Comparison of ENCODE assay signal across 28 cellular contexts in the genomic region with DNA sequence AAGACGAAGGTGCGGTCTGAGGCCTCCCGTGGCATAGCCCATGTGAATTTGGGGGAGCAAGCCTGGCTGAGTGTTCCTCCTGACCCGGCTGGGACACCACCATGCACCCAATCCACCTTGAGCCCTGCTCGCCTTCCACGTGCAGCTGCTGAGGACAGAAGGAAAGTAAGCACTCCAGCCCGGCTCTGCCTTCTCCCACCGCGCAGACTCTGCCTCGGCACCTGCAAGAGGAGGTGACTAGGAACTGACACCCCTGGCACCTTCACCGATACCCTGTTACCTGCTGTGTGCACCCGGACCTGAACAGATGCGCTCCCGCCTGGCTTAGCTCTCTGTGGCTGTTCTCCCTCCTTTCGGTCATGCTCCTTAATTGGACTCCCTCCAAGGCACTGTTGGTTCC. TPM values are rescaled to one million over a fixed set of nuclear protein-coding genes. Genes with fewer than 3 reads are reported as not detected.
"Had no signal": no experiment of that assay in that cellular context is flagged by ENCODE, and none has a peak within 500 bp of the region (broad histone marks: within the 10 kb centered on the region; RNA-seq: fewer than 3 reads in every experiment).

No MANE protein-coding gene starts in this region.

- H3K9me3 ChIP-seq: SJSA1 had no signal

- H3K27me3 Mint-ChIP-seq: activated naive CD8-positive, alpha-beta T cell had no signal

- H3K4me3 ChIP-seq: SJSA1 had no signal

- DNase-seq: activated CD4-positive, alpha-beta T cell treated with anti-CD3 and anti-CD28 coated beads for 4 hours; activated CD8-positive, alpha-beta memory T cell treated with anti-CD3 and anti-CD28 coated beads, Interleukin-2, amount 10 ng/mL, durations not matched to agents 7 days and 5 days; activated effector memory CD4-positive, alpha-beta T cell treated with anti-CD3 and anti-CD28 coated beads, Interleukin-2, amount 50 U/mL, for 16 hours; activated naive CD4-positive, alpha-beta T cell treated with Interleukin-2 at 50 U/mL for 16 hours; activated T-cell treated with anti-CD3 and anti-CD28 coated beads, Interleukin-2, amount 50 U/mL, for 4 hours; IMR-90; Kasumi-1; KBM-7; NCI-H1105 treated with DMSO at 0.1 percent for 48 hours; NCI-H1436 treated with DMSO at 0.1 percent for 48 hours; NCI-H187 treated with DMSO at 0.1 percent for 48 hours; NCI-H2081 treated with DMSO at 0.1 percent for 48 hours; NCI-H510A treated with DMSO at 0.1 percent for 48 hours; NCI-H69; NK-92 treated with Interleukin-12 subunit alpha and Interleukin-12 subunit beta, amount 100 ng/mL, for 24 hours; OCI-M1; RPMI8226; SW 1271 had no signal

- H3K36me3 ChIP-seq: SJSA1 had no signal

- ATAC-seq: activated CD4-positive, CD25-positive, alpha-beta regulatory T cell treated with anti-CD3 and anti-CD28 coated beads, Interleukin-2, amount 50 U/mL, for 24 hours; activated CD8-positive, alpha-beta memory T cell treated with anti-CD3 and anti-CD28 coated beads, Interleukin-2, amount 10 ng/mL, durations not matched to agents 7 days and 5 days; activated T-cell treated with anti-CD3 and anti-CD28 coated beads, Interleukin-2, amount 50 U/mL, for 4 hours; Panc1; Right ventricle myocardium inferior; SK-N-SH treated with all-trans-retinoic acid at 6 μM for 48 hours had no signal

- H3K9me3 Mint-ChIP-seq: activated T-cell treated with anti-CD3 and anti-CD28 coated beads, Interleukin-2, amount 50 U/mL, for 4 hours; brain; T-helper 2 cell treated with Interferon-gamma antibody and Interleukin-4, amounts not matched to agents 5 μg/mL and 100 μg/mL, for 36 hours had no signal

- H3K27me3 ChIP-seq: SJSA1 had no signal

- H3K4me3 Mint-ChIP-seq: activated CD8-positive, alpha-beta memory T cell treated with anti-CD3 and anti-CD28 coated beads, Interleukin-2, amount 10 ng/mL, durations not matched to agents 7 days and 5 days; activated naive CD8-positive, alpha-beta T cell; activated T-cell treated with anti-CD3 and anti-CD28 coated beads, Interleukin-2, amount 50 U/mL, for 4 hours; brain; T-helper 2 cell treated with Interferon-gamma antibody and Interleukin-4, amounts not matched to agents 5 μg/mL and 100 μg/mL, for 36 hours had no signal

- H3K4me1 Mint-ChIP-seq: brain had no signal

- FAIRE-seq: astrocyte had no signal

- H3K27ac ChIP-seq: SJSA1 had no signal

- H3K27ac Mint-ChIP-seq: activated CD8-positive, alpha-beta memory T cell treated with anti-CD3 and anti-CD28 coated beads, Interleukin-2, amount 10 ng/mL, durations not matched to agents 7 days and 5 days; activated naive CD8-positive, alpha-beta T cell; brain; T-helper 2 cell treated with Interferon-gamma antibody and Interleukin-4, amounts not matched to agents 5 μg/mL and 100 μg/mL, for 36 hours had no signal

- H3K36me3 Mint-ChIP-seq: activated CD8-positive, alpha-beta memory T cell treated with anti-CD3 and anti-CD28 coated beads, Interleukin-2, amount 10 ng/mL, durations not matched to agents 7 days and 5 days; activated naive CD8-positive, alpha-beta T cell; brain had no signal

RNA-seq across cellular contexts. Expression of a gene that starts 57.0 kb away (rescaled TPM):
- total RNA-seq: activated CD8-positive, alpha-beta memory T cell treated with anti-CD3 and anti-CD28 coated beads, Interleukin-2, amount 10 ng/mL, durations not matched to agents 7 days and 5 days; activated T-cell treated with anti-CD3 and anti-CD28 coated beads, Interleukin-2, amount 50 U/mL, for 4 hours; astrocyte; IMR-90; SJSA1; T-helper 1 cell treated with Interleukin-12 subunit alpha and Interleukin-12 subunit beta and Interleukin-4 antibody, amounts not matched to agents 30 ng/mL and 1 ng/mL, for 36 hours had no signal
